8 cellular contexts compared by ENCODE assay signal in the genomic region with DNA sequence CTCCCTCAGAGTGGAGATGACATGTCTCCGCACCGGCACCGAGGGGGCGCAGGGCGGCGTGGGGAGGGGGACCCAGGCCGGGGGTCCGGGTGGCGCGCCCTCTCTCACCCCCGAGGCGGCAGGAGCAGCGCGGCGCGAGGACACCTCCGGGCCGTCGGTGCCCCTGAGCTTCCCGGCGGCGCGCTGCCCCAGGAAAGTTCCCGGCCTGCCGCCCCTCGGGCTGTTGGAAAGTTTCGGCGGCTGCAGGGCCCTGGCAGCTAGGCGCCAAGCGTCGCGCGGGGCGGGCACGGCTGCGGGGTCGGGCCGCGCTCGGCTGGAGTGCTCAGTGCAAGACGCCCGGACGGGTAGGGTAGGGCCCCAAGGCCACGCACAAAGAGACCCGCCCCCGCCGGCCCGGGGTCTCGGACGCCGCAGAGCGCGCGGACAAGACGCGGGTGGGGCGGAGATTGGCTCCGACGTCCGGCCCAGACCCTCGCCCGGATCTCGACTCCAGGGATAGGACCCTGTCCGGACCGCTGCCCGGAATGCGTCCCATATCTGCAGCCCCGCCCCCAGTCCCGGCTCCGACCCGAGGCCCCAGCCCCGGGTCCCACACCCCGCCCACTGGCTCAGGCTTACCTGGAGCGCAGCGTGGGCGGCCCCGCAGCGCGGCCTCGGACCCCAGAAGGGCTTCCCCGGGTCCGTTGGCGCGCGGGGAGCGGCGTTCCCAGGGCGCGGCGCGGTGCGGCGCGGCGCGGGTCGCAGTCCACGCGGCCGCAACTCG. TPM values are rescaled to one million over a fixed set of nuclear protein-coding genes. Genes with fewer than 3 reads are reported as not detected.
DNase-seq lines count a peak whose midpoint lies in the region; ATAC-seq, FAIRE-seq and TF ChIP-seq lines count a peak whose summit lies in the region.

No MANE protein-coding gene starts in this region.

- no peaks in the 10 kb centered on the region for H3K9me3 ChIP-seq in tibial nerve

- H3K27me3 ChIP-seq in tibial nerve = no peaks in the 10 kb centered on the region

- H3K27ac Mint-ChIP-seq in chondrocyte (ENCODE audit: unreplicated experiment) = no peak overlapping the region

- H3K4me3 ChIP-seq in tibial nerve = peak overlapping the region; percentile 55 to 88 (median 68)

- ATAC-seq in GM19025 (IDR thresholded peaks at IDR 0.05; ENCODE audit: low read depth, unreplicated experiment) (peak; percentile 2), HG03025 (IDR thresholded peaks at IDR 0.05; ENCODE audit: low FRiP score, unreplicated experiment) (no peak)

- TF ChIP-seq CTCF in chondrocyte (IDR thresholded peaks at IDR 0.05) (no peak), tibial nerve (IDR thresholded peaks at IDR 0.05) (no peak)

- H3K4me1 ChIP-seq in tibial nerve = peaks cover 0 to 54% (median 21%) of the 10 kb centered on the region in 4 donors

- H3K9me3 Mint-ChIP-seq in chondrocyte (ENCODE audit: low read depth) = no peaks in the 10 kb centered on the region

- peak overlapping the region; percentile 12 for H3K4me3 Mint-ChIP-seq in chondrocyte (ENCODE audit: unreplicated experiment)

- no peak for TF ChIP-seq EP300 in tibial nerve (IDR thresholded peaks at IDR 0.05)

- H3K27me3 Mint-ChIP-seq in chondrocyte (ENCODE audit: low read depth) = peaks cover 3% of the 10 kb centered on the region

- FAIRE-seq in frontal cortex (lab: Jason Lieb, UNC) = no peak

- DNase-seq in NOMO-1 treated with DMSO at 0.1 percent for 48 hours (lab: John Stamatoyannopoulos, UW; ENCODE audit: unreplicated experiment) (peak; percentile 14), chondrocyte (ENCODE audit: low spot score) (no peak), lung microvascular endothelial cell (ENCODE audit: low read depth in 2 of 2) (peak; percentile 32 to 45), tibial nerve (ENCODE audit: low spot score in 2 of 2) (no peak), frontal cortex (ENCODE audit: low spot score in 2 of 2) (no peak), DMS79 (lab: John Stamatoyannopoulos, UW) (no peak)

- WGBS in tibial nerve, 2 donors = 2 to 3% methylated on average over 19 to 51 of the region's 101 CpGs

- no peak for TF ChIP-seq POLR2A in tibial nerve (IDR thresholded peaks at IDR 0.05)

- no peaks in the 10 kb centered on the region for H3K36me3 ChIP-seq in tibial nerve

- peak overlapping the region; percentile 60 to 84 (median 67) for H3K27ac ChIP-seq in tibial nerve

- H3K36me3 Mint-ChIP-seq in chondrocyte (ENCODE audit: low read depth) = no peaks in the 10 kb centered on the region

- peaks cover 5% of the 10 kb centered on the region for H3K4me1 Mint-ChIP-seq in chondrocyte (ENCODE audit: low read depth)

RNA-seq across cellular contexts. Expression of a gene that starts 0.5 kb away (rescaled TPM):
- total RNA-seq in chondrocyte (15.2 to 24.2 TPM (median 21.5 TPM) in 3 replicates), lung microvascular endothelial cell (46.0 and 72.0 TPM in 2 replicates), tibial nerve (10 to 100 TPM; 47.5 to 98.3 (median 80.6) TPM), frontal cortex (52.6 TPM)

RNA-seq across cellular contexts. Expression of a gene that starts 4.8 kb away (rescaled TPM):
- total RNA-seq in chondrocyte = 21.7 to 30.4 TPM (median 30.1 TPM) in 3 replicates
- 42.3 and 46.8 TPM in 2 replicates for total RNA-seq in lung microvascular endothelial cell
- total RNA-seq in tibial nerve = 10 to 100 TPM; 31.7 to 56.7 (median 39.0) TPM
- total RNA-seq in frontal cortex = 8.2 TPM

Comparison
In these comparisons a context has a peak if more than half of its experiments do, and no peak if none do; other contexts are left out.
1. DNase-seq: peak in NOMO-1 treated with DMSO at 0.1 percent for 48 hours (single experiment) and lung microvascular endothelial cell (2 of 2); none in chondrocyte (single experiment), tibial nerve (0 of 2), frontal cortex (0 of 2) and DMS79 (single experiment).